8 cellular contexts compared by ENCODE assay signal in genomic region chr6:110816677-110817076, GRCh38. TPM values are rescaled to one million over a fixed set of nuclear protein-coding genes. Genes with fewer than 3 reads are reported as not detected.
DNase-seq lines count a peak whose midpoint lies in the region; ATAC-seq and TF ChIP-seq lines count a peak whose summit lies in the region.

No MANE protein-coding gene starts in this region.

- H3K27ac ChIP-seq in DOHH2 (ENCODE audit: low read depth, low read length) (peak overlapping the region; percentile 78), neural progenitor cell (no peak overlapping the region)

- H3K36me3 Mint-ChIP-seq in activated T-helper 17 cell treated with anti-CD3 and anti-CD28 coated beads, Interleukin-2, amount 50 U/mL, for 72 hours (ENCODE audit: low read depth): peaks cover 14% of the 10 kb centered on the region
- H3K36me3 Mint-ChIP-seq in neural progenitor cell: no peaks in the 10 kb centered on the region

- no peaks in the 10 kb centered on the region for H3K27me3 Mint-ChIP-seq in activated T-helper 17 cell treated with anti-CD3 and anti-CD28 coated beads, Interleukin-2, amount 50 U/mL, for 72 hours
- peaks cover 10% of the 10 kb centered on the region for H3K27me3 Mint-ChIP-seq in neural progenitor cell (ENCODE audit: insufficient read depth, low read depth)

- H3K36me3 ChIP-seq in DOHH2 (ENCODE audit: control insufficient read depth, low read length) (peaks cover 7% of the 10 kb centered on the region; the same call in 1 of the 2 replicates), neural progenitor cell (no peaks in the 10 kb centered on the region)

- H3F3A ChIP-seq in DOHH2 (ENCODE audit: control insufficient read depth, insufficient read depth) (peaks cover 6% of the 10 kb centered on the region), neural progenitor cell (ENCODE audit: low read depth) (peaks cover 16% of the 10 kb centered on the region)

- no peak overlapping the region for H3K9ac ChIP-seq in neural progenitor cell

- no peak for ATAC-seq in activated T-helper 17 cell treated with anti-CD3 and anti-CD28 coated beads, Interleukin-2, amount 50 U/mL, for 72 hours (replicated peaks)
- no peak for ATAC-seq in GM19452 (IDR thresholded peaks at IDR 0.05; ENCODE audit: unreplicated experiment)

- H3K9me3 Mint-ChIP-seq in activated T-helper 17 cell treated with anti-CD3 and anti-CD28 coated beads, Interleukin-2, amount 50 U/mL, for 72 hours: no peaks in the 10 kb centered on the region
- no peaks in the 10 kb centered on the region for H3K9me3 Mint-ChIP-seq in neural progenitor cell

- no peaks in the 10 kb centered on the region for H4K20me1 ChIP-seq in DOHH2 (ENCODE audit: control insufficient read depth, insufficient read depth, low read depth, low read length)
- peaks cover 19% of the 10 kb centered on the region for H4K20me1 ChIP-seq in neural progenitor cell (ENCODE audit: low read depth)

- H3K4me2 ChIP-seq in DOHH2 (ENCODE audit: low read length) (peak overlapping the region; percentile 92), neural progenitor cell (peak overlapping the region; percentile 69)

- H3K4me1 ChIP-seq in DOHH2 (ENCODE audit: control insufficient read depth, low read length) (peaks cover 34% of the 10 kb centered on the region), neural progenitor cell (peaks cover 17% of the 10 kb centered on the region)

- H3K4me3 ChIP-seq in DOHH2 (ENCODE audit: low read length) (peak overlapping the region; percentile 81), LNCaP clone FGC (ENCODE audit: low read depth, low read length) (peak overlapping the region; percentile 83), neural progenitor cell (no peak overlapping the region)

- H2AFZ ChIP-seq in neural progenitor cell (replicated peaks): no peak overlapping the region

- TF ChIP-seq CTCF in DOHH2 (IDR thresholded peaks at IDR 0.05; ENCODE audit: low read depth, low read length, poor library complexity, severe bottlenecking): no peak
- no peak for TF ChIP-seq CTCF in LNCaP clone FGC (IDR thresholded peaks at IDR 0.05; ENCODE audit: control insufficient read depth, extremely low read depth, insufficient read depth)
- no peak for TF ChIP-seq CTCF in neural progenitor cell (IDR thresholded peaks at IDR 0.05)

- no peaks in the 10 kb centered on the region for H3K27me3 ChIP-seq in DOHH2 (ENCODE audit: control insufficient read depth, low read length)
- H3K27me3 ChIP-seq in neural progenitor cell: no peaks in the 10 kb centered on the region

- H3K4me1 Mint-ChIP-seq in activated T-helper 17 cell treated with anti-CD3 and anti-CD28 coated beads, Interleukin-2, amount 50 U/mL, for 72 hours: peaks cover 20% of the 10 kb centered on the region
- H3K4me1 Mint-ChIP-seq in neural progenitor cell: peaks cover 16% of the 10 kb centered on the region

- no peaks in the 10 kb centered on the region for H3K9me2 ChIP-seq in DOHH2 (replicated peaks; ENCODE audit: control insufficient read depth, low read length)

- DNase-seq in LNCaP clone FGC (ENCODE audit: low read depth): no peak
- no peak for DNase-seq in neural progenitor cell (ENCODE audit: low spot score)
- no peak for DNase-seq in NCI-H345 treated with DMSO at 0.1 percent for 48 hours (lab: John Stamatoyannopoulos, UW; ENCODE audit: unreplicated experiment)
- no peak for DNase-seq in NCI-H2171 (lab: John Stamatoyannopoulos, UW)
- no peak for DNase-seq in DMS153 (lab: John Stamatoyannopoulos, UW)

- H3K9me3 ChIP-seq in DOHH2 (ENCODE audit: control insufficient read depth, insufficient read depth, low read length) (no peaks in the 10 kb centered on the region), neural progenitor cell (ENCODE audit: low read depth) (no peaks in the 10 kb centered on the region)

- H3K79me2 ChIP-seq in DOHH2 (ENCODE audit: control insufficient read depth, low read length) (peaks cover 41% of the 10 kb centered on the region), neural progenitor cell (ENCODE audit: low read depth) (peaks cover 32% of the 10 kb centered on the region)

- peak overlapping the region; percentile 99 for H3K27ac Mint-ChIP-seq in activated T-helper 17 cell treated with anti-CD3 and anti-CD28 coated beads, Interleukin-2, amount 50 U/mL, for 72 hours
- H3K27ac Mint-ChIP-seq in neural progenitor cell: peak overlapping the region; percentile 99

- H3K4me3 Mint-ChIP-seq in activated T-helper 17 cell treated with anti-CD3 and anti-CD28 coated beads, Interleukin-2, amount 50 U/mL, for 72 hours: peak overlapping the region; percentile 93
- peak overlapping the region; percentile 99 for H3K4me3 Mint-ChIP-seq in neural progenitor cell

RNA-seq across cellular contexts. Expression of gene CDK19, which starts 1.4 kb away (rescaled TPM):
- total RNA-seq in activated T-helper 17 cell treated with anti-CD3 and anti-CD28 coated beads, Interleukin-2, amount 50 U/mL, for 72 hours: 10 to 100 TPM; 18.3 to 39.8 TPM
- 25.0 and 34.4 TPM in 2 replicates for total RNA-seq in neural progenitor cell (ENCODE audit: low replicate concordance)

RNA-seq across cellular contexts. Expression of gene AMD1, which starts 57.9 kb away (rescaled TPM):
- 10 to 100 TPM; 49.8 to 92.9 TPM for total RNA-seq in activated T-helper 17 cell treated with anti-CD3 and anti-CD28 coated beads, Interleukin-2, amount 50 U/mL, for 72 hours
- 94.0 and 142 TPM in 2 replicates for total RNA-seq in neural progenitor cell (ENCODE audit: low replicate concordance)
